Comparison of ENCODE assay signal across 9 cellular contexts in genomic region chr1:87336623-87337067, GRCh38. TPM values are rescaled to one million over a fixed set of nuclear protein-coding genes. Genes with fewer than 3 reads are reported as not detected.
DNase-seq lines count a peak whose midpoint lies in the region; ATAC-seq and TF ChIP-seq lines count a peak whose summit lies in the region.
"Had no signal": no experiment of that assay in that cellular context is flagged by ENCODE, and none has a peak within 500 bp of the region (broad histone marks: within the 10 kb centered on the region; RNA-seq: fewer than 3 reads in every experiment).

No MANE protein-coding gene starts in this region.

- intact Hi-C loops in activated CD8-positive, alpha-beta T cell treated with anti-CD3 and anti-CD28 coated beads for 36 hours (cut with micrococcal nuclease) = no loop called here
- intact Hi-C loops in activated T-helper 2 cell treated with anti-CD3 and anti-CD28 coated beads, Interferon-gamma antibody, Interleukin-2, Interleukin-4, amounts not matched to agents 10 μg/mL and 5 μg/mL and 100 μg/mL, durations not matched to agents 14 hours and 24 hours and 36 hours (cut with micrococcal nuclease) = loop anchor here (1.0 to 10.0 kb wide), 2 partner anchors 10 to 1348 kb away; partner anchors contain the start of gene PKN2

- no peak for ATAC-seq in activated CD8-positive, alpha-beta T cell treated with anti-CD3 and anti-CD28 coated beads for 36 hours
- no peak for ATAC-seq in activated CD8-positive, alpha-beta T cell treated with anti-CD3 and anti-CD28 coated beads, Interleukin-2, amount 10 ng/mL, durations not matched to agents 7 days and 5 days
- peak; percentile 5 for ATAC-seq in left lobe of liver

- no peak for TF ChIP-seq CTCF in activated CD8-positive, alpha-beta T cell treated with anti-CD3 and anti-CD28 coated beads for 36 hours (IDR thresholded peaks at IDR 0.05)
- no peak for TF ChIP-seq CTCF in endothelial cell (IDR thresholded peaks at IDR 0.05; ENCODE audit: unreplicated experiment)

- no peak for DNase-seq in activated CD8-positive, alpha-beta T cell treated with anti-CD3 and anti-CD28 coated beads for 36 hours
- no peak for DNase-seq in activated CD8-positive, alpha-beta T cell treated with anti-CD3 and anti-CD28 coated beads, Interleukin-2, amount 10 ng/mL, durations not matched to agents 7 days and 5 days
- DNase-seq in activated T-helper 2 cell treated with anti-CD3 and anti-CD28 coated beads, Interferon-gamma antibody, Interleukin-2, Interleukin-4, amounts not matched to agents 10 μg/mL and 5 μg/mL and 100 μg/mL, durations not matched to agents 14 hours and 24 hours and 36 hours (ENCODE audit: low spot score) = no peak
- DNase-seq in left lobe of liver (ENCODE audit: low spot score) = no peak
- peak; percentile 33 for DNase-seq in superior temporal gyrus (ENCODE audit: extremely low spot score)
- no peak for DNase-seq in NCI-H2029 treated with DMSO at 0.1 percent for 48 hours (lab: John Stamatoyannopoulos, UW)
- no peak for DNase-seq in DMS53 (lab: John Stamatoyannopoulos, UW)
- no peak for DNase-seq in endothelial cell (ENCODE audit: low spot score)
- DNase-seq: upper lobe of left lung had no signal

- H3K36me3 Mint-ChIP-seq in activated CD8-positive, alpha-beta T cell treated with anti-CD3 and anti-CD28 coated beads for 36 hours (ENCODE audit: low read depth) = peaks cover 55% of the 10 kb centered on the region
- peaks cover 72% of the 10 kb centered on the region for H3K36me3 Mint-ChIP-seq in activated CD8-positive, alpha-beta T cell treated with anti-CD3 and anti-CD28 coated beads, Interleukin-2, amount 10 ng/mL, durations not matched to agents 7 days and 5 days (ENCODE audit: low read depth)
- peaks cover 62% of the 10 kb centered on the region for H3K36me3 Mint-ChIP-seq in activated T-helper 2 cell treated with anti-CD3 and anti-CD28 coated beads, Interferon-gamma antibody, Interleukin-2, Interleukin-4, amounts not matched to agents 10 μg/mL and 5 μg/mL and 100 μg/mL, durations not matched to agents 14 hours and 24 hours and 36 hours (ENCODE audit: low read depth)
- H3K36me3 Mint-ChIP-seq in endothelial cell (ENCODE audit: low read depth, unreplicated experiment) = peaks cover 5% of the 10 kb centered on the region

- H3K27me3 Mint-ChIP-seq in activated CD8-positive, alpha-beta T cell treated with anti-CD3 and anti-CD28 coated beads for 36 hours = peaks cover 2% of the 10 kb centered on the region
- H3K27me3 Mint-ChIP-seq in activated CD8-positive, alpha-beta T cell treated with anti-CD3 and anti-CD28 coated beads, Interleukin-2, amount 10 ng/mL, durations not matched to agents 7 days and 5 days (ENCODE audit: low read depth) = no peaks in the 10 kb centered on the region
- H3K27me3 Mint-ChIP-seq in activated T-helper 2 cell treated with anti-CD3 and anti-CD28 coated beads, Interferon-gamma antibody, Interleukin-2, Interleukin-4, amounts not matched to agents 10 μg/mL and 5 μg/mL and 100 μg/mL, durations not matched to agents 14 hours and 24 hours and 36 hours (ENCODE audit: low read depth) = peaks cover 27% of the 10 kb centered on the region
- H3K27me3 Mint-ChIP-seq in endothelial cell (ENCODE audit: unreplicated experiment) = peaks cover 9% of the 10 kb centered on the region

- POLR2A ChIA-PET in activated CD8-positive, alpha-beta T cell treated with anti-CD3 and anti-CD28 coated beads for 36 hours (lab: Charles Lee) = interaction anchor here (1.4 kb wide), 1 partner anchor 9 kb away, joined by 3 read pairs; no protein-coding TSS in a partner anchor
- POLR2A ChIA-PET in activated CD8-positive, alpha-beta T cell treated with anti-CD3 and anti-CD28 coated beads, Interleukin-2, amount 10 ng/mL, durations not matched to agents 7 days and 5 days (lab: Charles Lee) = interaction anchor here (1.2 kb wide), 1 partner anchor 10 kb away, joined by 4 read pairs; no protein-coding TSS in a partner anchor

- no peak overlapping the region for H3K4me3 Mint-ChIP-seq in activated CD8-positive, alpha-beta T cell treated with anti-CD3 and anti-CD28 coated beads for 36 hours
- no peak overlapping the region for H3K4me3 Mint-ChIP-seq in activated CD8-positive, alpha-beta T cell treated with anti-CD3 and anti-CD28 coated beads, Interleukin-2, amount 10 ng/mL, durations not matched to agents 7 days and 5 days
- H3K4me3 Mint-ChIP-seq in activated T-helper 2 cell treated with anti-CD3 and anti-CD28 coated beads, Interferon-gamma antibody, Interleukin-2, Interleukin-4, amounts not matched to agents 10 μg/mL and 5 μg/mL and 100 μg/mL, durations not matched to agents 14 hours and 24 hours and 36 hours (ENCODE audit: low read depth) = peak overlapping the region; percentile 33
- no peak overlapping the region for H3K4me3 Mint-ChIP-seq in endothelial cell (ENCODE audit: unreplicated experiment)

- H3K27ac Mint-ChIP-seq in activated CD8-positive, alpha-beta T cell treated with anti-CD3 and anti-CD28 coated beads for 36 hours = peak overlapping the region; percentile 1
- H3K27ac Mint-ChIP-seq in activated CD8-positive, alpha-beta T cell treated with anti-CD3 and anti-CD28 coated beads, Interleukin-2, amount 10 ng/mL, durations not matched to agents 7 days and 5 days = no peak overlapping the region
- no peak overlapping the region for H3K27ac Mint-ChIP-seq in activated T-helper 2 cell treated with anti-CD3 and anti-CD28 coated beads, Interferon-gamma antibody, Interleukin-2, Interleukin-4, amounts not matched to agents 10 μg/mL and 5 μg/mL and 100 μg/mL, durations not matched to agents 14 hours and 24 hours and 36 hours
- no peak overlapping the region for H3K27ac Mint-ChIP-seq in endothelial cell (ENCODE audit: unreplicated experiment)

- peaks cover 61% of the 10 kb centered on the region for H3K4me1 Mint-ChIP-seq in activated CD8-positive, alpha-beta T cell treated with anti-CD3 and anti-CD28 coated beads for 36 hours (ENCODE audit: low read depth)
- peaks cover 56% of the 10 kb centered on the region for H3K4me1 Mint-ChIP-seq in activated CD8-positive, alpha-beta T cell treated with anti-CD3 and anti-CD28 coated beads, Interleukin-2, amount 10 ng/mL, durations not matched to agents 7 days and 5 days (ENCODE audit: low read depth)
- peaks cover 44% of the 10 kb centered on the region for H3K4me1 Mint-ChIP-seq in activated T-helper 2 cell treated with anti-CD3 and anti-CD28 coated beads, Interferon-gamma antibody, Interleukin-2, Interleukin-4, amounts not matched to agents 10 μg/mL and 5 μg/mL and 100 μg/mL, durations not matched to agents 14 hours and 24 hours and 36 hours (ENCODE audit: low read depth)
- peaks cover 27% of the 10 kb centered on the region for H3K4me1 Mint-ChIP-seq in endothelial cell (ENCODE audit: unreplicated experiment)

- CTCF ChIA-PET in activated CD8-positive, alpha-beta T cell treated with anti-CD3 and anti-CD28 coated beads for 36 hours (lab: Charles Lee) = interaction anchor here (1.2 to 3.2 kb wide), 3 partner anchors 9 to 20 kb away, joined by 3 to 18 read pairs (median 8); no protein-coding TSS in a partner anchor
- CTCF ChIA-PET in activated CD8-positive, alpha-beta T cell treated with anti-CD3 and anti-CD28 coated beads, Interleukin-2, amount 10 ng/mL, durations not matched to agents 7 days and 5 days (lab: Charles Lee) = interaction anchor here (0.8 to 4.2 kb wide), 3 partner anchors 9 to 57 kb away, joined by 3 to 40 read pairs (median 3); no protein-coding TSS in a partner anchor

- no peaks in the 10 kb centered on the region for H3K9me3 Mint-ChIP-seq in activated CD8-positive, alpha-beta T cell treated with anti-CD3 and anti-CD28 coated beads for 36 hours
- H3K9me3 Mint-ChIP-seq in activated CD8-positive, alpha-beta T cell treated with anti-CD3 and anti-CD28 coated beads, Interleukin-2, amount 10 ng/mL, durations not matched to agents 7 days and 5 days (ENCODE audit: insufficient read depth) = no peaks in the 10 kb centered on the region
- no peaks in the 10 kb centered on the region for H3K9me3 Mint-ChIP-seq in activated T-helper 2 cell treated with anti-CD3 and anti-CD28 coated beads, Interferon-gamma antibody, Interleukin-2, Interleukin-4, amounts not matched to agents 10 μg/mL and 5 μg/mL and 100 μg/mL, durations not matched to agents 14 hours and 24 hours and 36 hours
- H3K9me3 Mint-ChIP-seq in endothelial cell (ENCODE audit: unreplicated experiment) = no peaks in the 10 kb centered on the region

RNA-seq across cellular contexts. Expression of gene LMO4, which starts 8.0 kb away (rescaled TPM):
- total RNA-seq in activated CD8-positive, alpha-beta T cell treated with anti-CD3 and anti-CD28 coated beads for 36 hours = 10 to 100 TPM; 35.1 to 36.8 TPM
- 10 to 100 TPM; 38.3 to 39.3 TPM for total RNA-seq in activated CD8-positive, alpha-beta T cell treated with anti-CD3 and anti-CD28 coated beads, Interleukin-2, amount 10 ng/mL, durations not matched to agents 7 days and 5 days
- 20.9 and 21.7 TPM in 2 replicates for total RNA-seq in activated T-helper 2 cell treated with anti-CD3 and anti-CD28 coated beads, Interferon-gamma antibody, Interleukin-2, Interleukin-4, amounts not matched to agents 10 μg/mL and 5 μg/mL and 100 μg/mL, durations not matched to agents 14 hours and 24 hours and 36 hours
- total RNA-seq in left lobe of liver = 17.7 TPM
- 25.9 TPM for total RNA-seq in endothelial cell (ENCODE audit: unreplicated experiment)
